Comparison of ENCODE assay signal across 25 cellular contexts in the genomic region with DNA sequence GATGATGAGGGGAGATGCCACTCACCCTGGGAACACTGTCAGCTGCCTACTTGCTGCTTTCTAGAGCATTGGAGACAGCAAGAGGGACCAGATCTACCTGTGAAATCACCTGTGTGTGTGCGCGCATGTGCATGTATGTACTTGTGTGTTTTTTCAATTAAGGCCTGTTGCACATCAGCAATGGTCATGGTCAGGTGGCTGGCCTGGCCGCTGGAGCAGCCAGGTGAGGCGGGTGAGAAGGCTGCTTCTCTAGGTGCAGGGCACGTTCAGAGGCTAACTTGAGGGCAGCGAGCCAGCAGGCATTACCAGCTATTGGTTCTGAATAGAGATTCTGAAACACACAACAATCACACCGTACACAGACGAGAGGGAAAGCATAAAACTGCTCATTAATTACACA.
"Had no signal": no experiment of that assay in that cellular context is flagged by ENCODE, and none has a peak within 500 bp of the region (broad histone marks: within the 10 kb centered on the region; RNA-seq: fewer than 3 reads in every experiment).

No MANE protein-coding gene starts in this region.

- H3K4me3 Mint-ChIP-seq: activated naive CD4-positive, alpha-beta T cell treated with anti-CD3 and anti-CD28 coated beads, Interleukin-2, amount 50 U/mL, for 24 hours; activated T-helper 1 cell treated with anti-CD3 and anti-CD28 coated beads, Interleukin-12 subunit alpha, Interleukin-12 subunit beta, Interleukin-2, Interleukin-4 antibody, amounts not matched to agents 30 ng/mL and 10 ng/mL and 1 ng/mL, durations not matched to agents 14 hours and 24 hours and 36 hours; memory B cell; nephron progenitor cell; stimulated activated effector memory CD8-positive, alpha-beta T cell treated with anti-CD3 and anti-CD28 coated beads, Interleukin-12 subunit alpha, Interleukin-12 subunit beta, amount 100 ng/mL, for 72 hours; stimulated activated naive CD8-positive, alpha-beta T cell treated with anti-CD3 and anti-CD28 coated beads, Interleukin-15, amount 100 ng/mL, for 72 hours; T-helper 2 cell treated with Interferon-gamma antibody and Interleukin-4, amounts not matched to agents 5 μg/mL and 100 μg/mL, for 36 hours had no signal

- H3K4me1 ChIP-seq: adrenal gland, ascending aorta, suprapubic skin, transverse colon, uterus had no signal

- H3K27me3 ChIP-seq: adrenal gland, ascending aorta, brain microvascular endothelial cell, transverse colon, uterus had no signal

- H3K9me3 ChIP-seq: adrenal gland, suprapubic skin had no signal

- H3K4me3 ChIP-seq: adrenal gland, ascending aorta, suprapubic skin, transverse colon, uterus had no signal

- H3K36me3 ChIP-seq: adrenal gland, ascending aorta, brain microvascular endothelial cell, suprapubic skin, transverse colon, uterus, WERI-Rb-1 had no signal

- H3K36me3 Mint-ChIP-seq: stimulated activated effector memory CD8-positive, alpha-beta T cell treated with anti-CD3 and anti-CD28 coated beads, Interleukin-12 subunit alpha, Interleukin-12 subunit beta, amount 100 ng/mL, for 72 hours had no signal

- H3K27ac Mint-ChIP-seq: activated naive CD4-positive, alpha-beta T cell treated with anti-CD3 and anti-CD28 coated beads, Interleukin-2, amount 50 U/mL, for 24 hours; activated T-helper 1 cell treated with anti-CD3 and anti-CD28 coated beads, Interleukin-12 subunit alpha, Interleukin-12 subunit beta, Interleukin-2, Interleukin-4 antibody, amounts not matched to agents 30 ng/mL and 10 ng/mL and 1 ng/mL, durations not matched to agents 14 hours and 24 hours and 36 hours; memory B cell; nephron progenitor cell; stimulated activated effector memory CD8-positive, alpha-beta T cell treated with anti-CD3 and anti-CD28 coated beads, Interleukin-12 subunit alpha, Interleukin-12 subunit beta, amount 100 ng/mL, for 72 hours; stimulated activated naive CD8-positive, alpha-beta T cell treated with anti-CD3 and anti-CD28 coated beads, Interleukin-15, amount 100 ng/mL, for 72 hours; T-helper 2 cell treated with Interferon-gamma antibody and Interleukin-4, amounts not matched to agents 5 μg/mL and 100 μg/mL, for 36 hours had no signal

- H3K4me1 Mint-ChIP-seq: activated naive CD4-positive, alpha-beta T cell treated with anti-CD3 and anti-CD28 coated beads, Interleukin-2, amount 50 U/mL, for 24 hours; memory B cell; nephron progenitor cell; stimulated activated effector memory CD8-positive, alpha-beta T cell treated with anti-CD3 and anti-CD28 coated beads, Interleukin-12 subunit alpha, Interleukin-12 subunit beta, amount 100 ng/mL, for 72 hours; stimulated activated naive CD8-positive, alpha-beta T cell treated with anti-CD3 and anti-CD28 coated beads, Interleukin-15, amount 100 ng/mL, for 72 hours had no signal

- ATAC-seq: esophagus mucosa; sciatic nerve; stimulated activated effector memory CD8-positive, alpha-beta T cell treated with anti-CD3 and anti-CD28 coated beads, Interleukin-12 subunit alpha, Interleukin-12 subunit beta, amount 100 ng/mL, for 72 hours; stimulated activated naive CD8-positive, alpha-beta T cell treated with anti-CD3 and anti-CD28 coated beads, Interleukin-15, amount 100 ng/mL, for 72 hours had no signal

- DNase-seq: activated CD4-positive, CD25-positive, alpha-beta regulatory T cell treated with anti-CD3 and anti-CD28 coated beads, Interleukin-2, amount 50 U/mL, for 72 hours; activated gamma-delta T cell treated with Interleukin-2 at 50 U/mL for 16 hours; brain microvascular endothelial cell; dermis blood vessel endothelial cell; effector memory CD4-positive, alpha-beta T cell; glutamatergic neuron; hippocampal formation; nephron progenitor cell; nucleus accumbens; small intestine; stimulated activated CD4-positive, alpha-beta T cell treated with anti-CD3 and anti-CD28 coated beads, Interleukin-2, amount 100 ng/mL, for 24 hours; transverse colon; uterus; WERI-Rb-1 had no signal

- H3K27ac ChIP-seq: adrenal gland, ascending aorta, brain microvascular endothelial cell, suprapubic skin, transverse colon, uterus, WERI-Rb-1 had no signal
